ENCODE assay signal across 7 cellular contexts in genomic region chr10:2572611-2573010, GRCh38.
"Had no signal": no experiment of that assay in that cellular context is flagged by ENCODE, and none has a peak within 500 bp of the region (broad histone marks: within the 10 kb centered on the region; RNA-seq: fewer than 3 reads in every experiment).

No MANE protein-coding gene starts in this region.

- DNase-seq: GDM1, GF-D8 had no signal

- H3K4me3 ChIP-seq: GM12878 had no signal

- ATAC-seq: GM12878 had no signal

- FAIRE-seq: GM12878, GM12891, GM12892, GM18507, GM19239 had no signal
